In genomic region chr16:87966685-87967185, GRCh38 we compare ENCODE assay signal across 11 cellular contexts. TPM values are rescaled to one million over a fixed set of nuclear protein-coding genes. Genes with fewer than 3 reads are reported as not detected.
DNase-seq lines count a peak whose midpoint lies in the region; ATAC-seq, FAIRE-seq and TF ChIP-seq lines count a peak whose summit lies in the region.
"Had no signal": no experiment of that assay in that cellular context is flagged by ENCODE, and none has a peak within 500 bp of the region (broad histone marks: within the 10 kb centered on the region; RNA-seq: fewer than 3 reads in every experiment).

No MANE protein-coding gene starts in this region.

- H3K36me3 ChIP-seq in CD4-positive, alpha-beta memory T cell (ENCODE audit: insufficient read depth, low read length), result no peaks in the 10 kb centered on the region
- H3K36me3 ChIP-seq in prostate gland, result no peaks in the 10 kb centered on the region

- H3K27me3 Mint-ChIP-seq in CD4-positive, alpha-beta memory T cell, result no peaks in the 10 kb centered on the region
- no peaks in the 10 kb centered on the region for H3K27me3 Mint-ChIP-seq in activated B cell treated with CpG ODN at 0.5 μM for 24 hours

- WGBS in prostate gland, result 9% methylated on average over 14 of the region's 14 CpGs

- intact Hi-C loops in CD4-positive, alpha-beta memory T cell (cut with micrococcal nuclease), result no loop called here
- intact Hi-C loops in activated B cell treated with CpG ODN at 0.5 μM for 24 hours (cut with micrococcal nuclease) (no loop called here), prostate gland (cut with DNase I) (no loop called here)

- H3K27me3 ChIP-seq in CD4-positive, alpha-beta memory T cell (ENCODE audit: insufficient read depth, low read length), result no peaks in the 10 kb centered on the region
- H3K27me3 ChIP-seq in foreskin keratinocyte, result no peaks in the 10 kb centered on the region
- no peaks in the 10 kb centered on the region for H3K27me3 ChIP-seq in prostate gland (replicated peaks; ENCODE audit: insufficient read depth)

- H3K27ac Mint-ChIP-seq in CD4-positive, alpha-beta memory T cell, result peak overlapping the region in 4 of 7 donors; percentile 42 to 75 (median 68)
- H3K27ac Mint-ChIP-seq in activated B cell treated with CpG ODN at 0.5 μM for 24 hours, result peak overlapping the region; percentile 50

- no peak for TF ChIP-seq POLR2A in prostate gland (IDR thresholded peaks at IDR 0.05)

- peaks cover 45% of the 10 kb centered on the region for H3K4me1 ChIP-seq in CD4-positive, alpha-beta memory T cell (ENCODE audit: insufficient read depth, low read length)
- H3K4me1 ChIP-seq in foreskin keratinocyte (peaks cover 13% of the 10 kb centered on the region), prostate gland (replicated peaks) (peaks cover 8% of the 10 kb centered on the region)

- TF ChIP-seq CTCF in activated B cell treated with CpG ODN at 0.5 μM for 24 hours (IDR thresholded peaks at IDR 0.05) (no peak), foreskin keratinocyte (conservative IDR thresholded peaks at IDR 0.05) (no peak), prostate gland (IDR thresholded peaks at IDR 0.05) (no peak), D721Med (IDR thresholded peaks at IDR 0.05; ENCODE audit: insufficient read depth, missing control alignments) (no peak)

- peaks cover 0 to 4% of the 10 kb centered on the region in 2 donors for H3K9me3 ChIP-seq in CD4-positive, alpha-beta memory T cell (ENCODE audit: control insufficient read depth in 1 of 2, low read length in 2 of 2)
- no peaks in the 10 kb centered on the region for H3K9me3 ChIP-seq in prostate gland

- no peak overlapping the region for H3K4me3 ChIP-seq in CD4-positive, alpha-beta memory T cell (ENCODE audit: low read length in 2 of 2)
- no peak overlapping the region for H3K4me3 ChIP-seq in prostate gland

- peaks cover 18 to 28% of the 10 kb centered on the region in 2 donors for H3K36me3 Mint-ChIP-seq in CD4-positive, alpha-beta memory T cell
- peaks cover 35% of the 10 kb centered on the region for H3K36me3 Mint-ChIP-seq in activated B cell treated with CpG ODN at 0.5 μM for 24 hours (ENCODE audit: low read depth)

- no peak overlapping the region for H3K27ac ChIP-seq in CD4-positive, alpha-beta memory T cell (ENCODE audit: low read depth, low read length)
- H3K27ac ChIP-seq in foreskin keratinocyte, result no peak overlapping the region
- H3K27ac ChIP-seq in prostate gland, result peak overlapping the region; percentile 41 to 72

- peak overlapping the region in 2 of 8 donors; percentile 7 to 55 for H3K4me3 Mint-ChIP-seq in CD4-positive, alpha-beta memory T cell
- H3K4me3 Mint-ChIP-seq in activated B cell treated with CpG ODN at 0.5 μM for 24 hours, result peak overlapping the region; percentile 52

- no peak for FAIRE-seq in D721Med (lab: Jason Lieb, UNC)

- POLR2A ChIA-PET in CD4-positive, alpha-beta memory T cell (lab: Charles Lee; ENCODE audit: partially characterized antibody), result interaction anchor here (0.9 kb wide), 1 partner anchor 10 kb away, joined by 3 read pairs; no protein-coding TSS in a partner anchor
- POLR2A ChIA-PET in activated B cell treated with CpG ODN at 0.5 μM for 24 hours (lab: Charles Lee), result interaction anchor here (1.2 to 2.4 kb wide), 2 partner anchors 10 to 13 kb away, joined by 5 to 8 read pairs; no protein-coding TSS in a partner anchor

- DNase-seq in CD4-positive, alpha-beta memory T cell, result no peak
- DNase-seq in activated B cell treated with CpG ODN at 0.5 μM for 24 hours (no peak), foreskin keratinocyte (no peak), prostate gland (ENCODE audit: low spot score) (peak; percentile 58), NCI-H1436 treated with DMSO at 0.1 percent for 48 hours (lab: John Stamatoyannopoulos, UW) (no peak), NCI-H1930 (lab: John Stamatoyannopoulos, UW) (no peak), D721Med (ENCODE audit: insufficient read length, low spot score) (no peak)
- DNase-seq: NCI-H69 had no signal

- CTCF ChIA-PET in CD4-positive, alpha-beta memory T cell (lab: Charles Lee; ENCODE audit: partially characterized antibody), result interaction anchor here (0.7 kb wide), 1 partner anchor 188 kb away, joined by 3 read pairs; no protein-coding TSS in a partner anchor
- CTCF ChIA-PET in activated B cell treated with CpG ODN at 0.5 μM for 24 hours (lab: Charles Lee), result no interaction called here

- H3K4me1 Mint-ChIP-seq in CD4-positive, alpha-beta memory T cell, result peaks cover 38 to 63% (median 50%) of the 10 kb centered on the region in 4 donors
- peaks cover 65% of the 10 kb centered on the region for H3K4me1 Mint-ChIP-seq in activated B cell treated with CpG ODN at 0.5 μM for 24 hours

- no peak for ATAC-seq in activated B cell treated with CpG ODN at 0.5 μM for 24 hours (ENCODE audit: low read depth)
- ATAC-seq in foreskin keratinocyte, result peak; percentile 16
- ATAC-seq in GM21737 (IDR thresholded peaks at IDR 0.05; ENCODE audit: unreplicated experiment), result no peak

- H3K9me3 Mint-ChIP-seq in CD4-positive, alpha-beta memory T cell, result peaks cover 0 to 12% (median 9%) of the 10 kb centered on the region in 8 donors
- H3K9me3 Mint-ChIP-seq in activated B cell treated with CpG ODN at 0.5 μM for 24 hours, result peaks cover 7% of the 10 kb centered on the region

RNA-seq across cellular contexts. Expression of gene BANP, which starts 15.5 kb away (rescaled TPM):
- total RNA-seq in CD4-positive, alpha-beta memory T cell, result 10 to 100 TPM; 61.8 to 72.7 TPM
- polyA plus RNA-seq in CD4-positive, alpha-beta memory T cell, result 10 to 100 TPM; 10.7 to 26.4 TPM
- 62.8 and 72.3 TPM in 2 replicates for total RNA-seq in activated B cell treated with CpG ODN at 0.5 μM for 24 hours
- total RNA-seq in foreskin keratinocyte, result 14.0 and 15.5 TPM in 2 replicates
- 8.9 and 9.4 TPM in 2 replicates for polyA plus RNA-seq in foreskin keratinocyte
- 10 to 100 TPM; 32.2 to 47.3 TPM for total RNA-seq in prostate gland

RNA-seq across cellular contexts. Expression of gene CA5A, which starts 30.4 kb away (rescaled TPM):
- not detected for total RNA-seq in CD4-positive, alpha-beta memory T cell
- not detected for polyA plus RNA-seq in CD4-positive, alpha-beta memory T cell
- not detected in 2 replicates for total RNA-seq in activated B cell treated with CpG ODN at 0.5 μM for 24 hours
- total RNA-seq in foreskin keratinocyte, result not detected in 2 replicates
- polyA plus RNA-seq in foreskin keratinocyte, result not detected in 2 replicates
- total RNA-seq in prostate gland, result not detected
- total RNA-seq: lower leg skin, temporal lobe had no signal

Comparison
In these comparisons a context has a peak if more than half of its experiments do, and no peak if none do; other contexts are left out.
1. H3K27ac ChIP-seq: peak in prostate gland (2 of 2); none in CD4-positive, alpha-beta memory T cell (single experiment) and foreskin keratinocyte (single experiment).